Comparison of ENCODE assay signal across 1 cellular context in the genomic region with DNA sequence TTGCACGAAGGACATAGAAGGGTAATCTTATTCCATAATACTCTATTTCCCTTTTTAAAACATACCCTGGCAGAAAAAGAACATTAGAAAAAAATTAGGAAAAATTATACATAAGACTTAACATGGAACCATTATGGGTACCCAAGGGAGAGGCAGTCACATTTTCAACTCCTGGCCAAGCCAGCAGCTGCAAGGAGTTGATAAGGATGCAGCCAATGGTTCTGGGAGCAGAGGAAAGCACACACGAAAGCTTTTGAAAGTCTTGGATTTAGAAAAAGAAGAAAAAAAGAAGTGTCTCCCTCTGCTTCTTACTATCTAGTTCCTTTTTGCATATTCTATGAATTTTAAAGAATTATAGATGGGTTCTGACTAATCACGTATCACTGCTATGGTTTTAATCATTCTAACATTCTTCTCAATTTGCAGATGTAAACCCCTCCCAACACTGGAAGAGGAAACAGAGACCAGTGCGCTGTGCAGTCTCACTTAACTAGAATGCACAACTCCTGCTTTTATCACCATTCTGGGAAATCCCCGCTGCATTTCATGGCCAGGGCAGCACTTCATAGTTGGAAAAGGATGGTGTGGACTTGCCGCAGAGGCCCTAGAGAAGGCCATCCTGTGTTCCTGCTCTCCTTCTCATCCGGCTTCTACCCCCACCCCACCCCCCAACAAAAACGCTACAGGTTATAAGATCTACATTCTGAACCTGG.
A peak's percentile ranks its signal among the peaks of the same experiment; 100 is the strongest.
TF ChIP-seq lines count a peak whose summit lies in the region.

No MANE protein-coding gene starts in this region.

TF ChIP-seq in K562, 482 proteins besides CTCF, POLR2A, EP300 and RAD21 (continues in another document):
- TF ChIP-seq ZNF830 (CRISPR knock-in tag; IDR thresholded peaks at IDR 0.05): no peak
- no peak for TF ChIP-seq MEF2A (IDR thresholded peaks at IDR 0.05; ENCODE audit: control insufficient read depth, low read depth, low read length)
- no peak for TF ChIP-seq DIDO1 (tag; IDR thresholded peaks at IDR 0.05; ENCODE audit: low read depth)
- no peak for TF ChIP-seq FOXK1 (CRISPR knock-in tag; IDR thresholded peaks at IDR 0.05; ENCODE audit: borderline replicate concordance)
- TF ChIP-seq TAF7 (tag; IDR thresholded peaks at IDR 0.05): no peak
- 0 out of 2 replicates have a peak, but pooled peaks have one; percentile 40 for TF ChIP-seq ETV5 (CRISPR knock-in tag; IDR thresholded peaks at IDR 0.05; ENCODE audit: low read depth)
- TF ChIP-seq, protein P1, sequence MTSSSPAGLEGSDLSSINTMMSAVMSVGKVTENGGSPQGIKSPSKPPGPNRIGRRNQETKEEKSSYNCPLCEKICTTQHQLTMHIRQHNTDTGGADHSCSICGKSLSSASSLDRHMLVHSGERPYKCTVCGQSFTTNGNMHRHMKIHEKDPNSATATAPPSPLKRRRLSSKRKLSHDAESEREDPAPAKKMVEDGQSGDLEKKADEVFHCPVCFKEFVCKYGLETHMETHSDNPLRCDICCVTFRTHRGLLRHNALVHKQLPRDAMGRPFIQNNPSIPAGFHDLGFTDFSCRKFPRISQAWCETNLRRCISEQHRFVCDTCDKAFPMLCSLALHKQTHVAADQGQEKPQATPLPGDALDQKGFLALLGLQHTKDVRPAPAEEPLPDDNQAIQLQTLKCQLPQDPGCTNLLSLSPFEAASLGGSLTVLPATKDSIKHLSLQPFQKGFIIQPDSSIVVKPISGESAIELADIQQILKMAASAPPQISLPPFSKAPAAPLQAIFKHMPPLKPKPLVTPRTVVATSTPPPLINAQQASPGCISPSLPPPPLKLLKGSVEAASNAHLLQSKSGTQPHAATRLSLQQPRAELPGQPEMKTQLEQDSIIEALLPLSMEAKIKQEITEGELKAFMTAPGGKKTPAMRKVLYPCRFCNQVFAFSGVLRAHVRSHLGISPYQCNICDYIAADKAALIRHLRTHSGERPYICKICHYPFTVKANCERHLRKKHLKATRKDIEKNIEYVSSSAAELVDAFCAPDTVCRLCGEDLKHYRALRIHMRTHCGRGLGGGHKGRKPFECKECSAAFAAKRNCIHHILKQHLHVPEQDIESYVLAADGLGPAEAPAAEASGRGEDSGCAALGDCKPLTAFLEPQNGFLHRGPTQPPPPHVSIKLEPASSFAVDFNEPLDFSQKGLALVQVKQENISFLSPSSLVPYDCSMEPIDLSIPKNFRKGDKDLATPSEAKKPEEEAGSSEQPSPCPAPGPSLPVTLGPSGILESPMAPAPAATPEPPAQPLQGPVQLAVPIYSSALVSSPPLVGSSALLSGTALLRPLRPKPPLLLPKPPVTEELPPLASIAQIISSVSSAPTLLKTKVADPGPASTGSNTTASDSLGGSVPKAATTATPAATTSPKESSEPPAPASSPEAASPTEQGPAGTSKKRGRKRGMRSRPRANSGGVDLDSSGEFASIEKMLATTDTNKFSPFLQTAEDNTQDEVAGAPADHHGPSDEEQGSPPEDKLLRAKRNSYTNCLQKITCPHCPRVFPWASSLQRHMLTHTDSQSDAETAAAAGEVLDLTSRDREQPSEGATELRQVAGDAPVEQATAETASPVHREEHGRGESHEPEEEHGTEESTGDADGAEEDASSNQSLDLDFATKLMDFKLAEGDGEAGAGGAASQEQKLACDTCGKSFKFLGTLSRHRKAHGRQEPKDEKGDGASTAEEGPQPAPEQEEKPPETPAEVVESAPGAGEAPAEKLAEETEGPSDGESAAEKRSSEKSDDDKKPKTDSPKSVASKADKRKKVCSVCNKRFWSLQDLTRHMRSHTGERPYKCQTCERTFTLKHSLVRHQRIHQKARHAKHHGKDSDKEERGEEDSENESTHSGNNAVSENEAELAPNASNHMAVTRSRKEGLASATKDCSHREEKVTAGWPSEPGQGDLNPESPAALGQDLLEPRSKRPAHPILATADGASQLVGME (CRISPR knock-in tag; IDR thresholded peaks at IDR 0.05): no peak
- TF ChIP-seq, protein P2, sequence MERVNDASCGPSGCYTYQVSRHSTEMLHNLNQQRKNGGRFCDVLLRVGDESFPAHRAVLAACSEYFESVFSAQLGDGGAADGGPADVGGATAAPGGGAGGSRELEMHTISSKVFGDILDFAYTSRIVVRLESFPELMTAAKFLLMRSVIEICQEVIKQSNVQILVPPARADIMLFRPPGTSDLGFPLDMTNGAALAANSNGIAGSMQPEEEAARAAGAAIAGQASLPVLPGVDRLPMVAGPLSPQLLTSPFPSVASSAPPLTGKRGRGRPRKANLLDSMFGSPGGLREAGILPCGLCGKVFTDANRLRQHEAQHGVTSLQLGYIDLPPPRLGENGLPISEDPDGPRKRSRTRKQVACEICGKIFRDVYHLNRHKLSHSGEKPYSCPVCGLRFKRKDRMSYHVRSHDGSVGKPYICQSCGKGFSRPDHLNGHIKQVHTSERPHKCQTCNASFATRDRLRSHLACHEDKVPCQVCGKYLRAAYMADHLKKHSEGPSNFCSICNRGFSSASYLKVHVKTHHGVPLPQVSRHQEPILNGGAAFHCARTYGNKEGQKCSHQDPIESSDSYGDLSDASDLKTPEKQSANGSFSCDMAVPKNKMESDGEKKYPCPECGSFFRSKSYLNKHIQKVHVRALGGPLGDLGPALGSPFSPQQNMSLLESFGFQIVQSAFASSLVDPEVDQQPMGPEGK (CRISPR knock-in tag; IDR thresholded peaks at IDR 0.05; ENCODE audit: borderline replicate concordance): no peak
- TF ChIP-seq MCM7 (IDR thresholded peaks at IDR 0.05): no peak
- TF ChIP-seq NUFIP1 (IDR thresholded peaks at IDR 0.05; ENCODE audit: partially characterized antibody): no peak
- TF ChIP-seq ZKSCAN1 (IDR thresholded peaks at IDR 0.05; ENCODE audit: low read depth, low read length): no peak
- TF ChIP-seq L3MBTL2 (IDR thresholded peaks at IDR 0.05): no peak
- TF ChIP-seq ZBTB12 (CRISPR knock-in tag; IDR thresholded peaks at IDR 0.05): no peak
- TF ChIP-seq PURB (CRISPR knock-in tag; IDR thresholded peaks at IDR 0.05; ENCODE audit: low read depth): no peak
- TF ChIP-seq RNF219 (CRISPR knock-in tag; IDR thresholded peaks at IDR 0.05): no peak
- TF ChIP-seq NFRKB (IDR thresholded peaks at IDR 0.05; ENCODE audit: low read depth): no peak
- TF ChIP-seq ZNF134 (CRISPR knock-in tag; conservative IDR thresholded peaks at IDR 0.05): no peak
- TF ChIP-seq, protein P3, sequence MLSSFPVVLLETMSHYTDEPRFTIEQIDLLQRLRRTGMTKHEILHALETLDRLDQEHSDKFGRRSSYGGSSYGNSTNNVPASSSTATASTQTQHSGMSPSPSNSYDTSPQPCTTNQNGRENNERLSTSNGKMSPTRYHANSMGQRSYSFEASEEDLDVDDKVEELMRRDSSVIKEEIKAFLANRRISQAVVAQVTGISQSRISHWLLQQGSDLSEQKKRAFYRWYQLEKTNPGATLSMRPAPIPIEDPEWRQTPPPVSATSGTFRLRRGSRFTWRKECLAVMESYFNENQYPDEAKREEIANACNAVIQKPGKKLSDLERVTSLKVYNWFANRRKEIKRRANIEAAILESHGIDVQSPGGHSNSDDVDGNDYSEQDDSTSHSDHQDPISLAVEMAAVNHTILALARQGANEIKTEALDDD (IDR thresholded peaks at IDR 0.05): no peak
- TF ChIP-seq ZBTB26 (CRISPR knock-in tag; IDR thresholded peaks at IDR 0.05): no peak
- no peak for TF ChIP-seq HNRNPL (IDR thresholded peaks at IDR 0.05; ENCODE audit: low read depth, low read length)
- TF ChIP-seq GABPB1 (CRISPR knock-in tag; IDR thresholded peaks at IDR 0.05): no peak
- TF ChIP-seq ZNF668 (CRISPR knock-in tag; IDR thresholded peaks at IDR 0.05): 0 out of 2 replicates have a peak, but pooled peaks have one; percentile 27
- TF ChIP-seq ZNF518B (CRISPR knock-in tag; IDR thresholded peaks at IDR 0.05): no peak
- TF ChIP-seq RERE (CRISPR knock-in tag; IDR thresholded peaks at IDR 0.05; ENCODE audit: borderline replicate concordance): no peak
- no peak for TF ChIP-seq POLR2G (IDR thresholded peaks at IDR 0.05; ENCODE audit: low read depth, low read length)
- no peak for TF ChIP-seq LARP7 (IDR thresholded peaks at IDR 0.05)
- no peak for TF ChIP-seq BRD9 (IDR thresholded peaks at IDR 0.05; ENCODE audit: low read depth, partially characterized antibody)
- no peak for TF ChIP-seq GTF2A2 (tag; IDR thresholded peaks at IDR 0.05)
- TF ChIP-seq MYBL2 (IDR thresholded peaks at IDR 0.05; ENCODE audit: low read depth): no peak
- TF ChIP-seq MYBL2 (CRISPR knock-in tag; IDR thresholded peaks at IDR 0.05; ENCODE audit: borderline replicate concordance): no peak
- TF ChIP-seq ZNF143 (CRISPR knock-in tag; IDR thresholded peaks at IDR 0.05): no peak
- TF ChIP-seq TSC22D4 (tag; IDR thresholded peaks at IDR 0.05): no peak
